ENCODE assay signal across 34 cellular contexts in the genomic region with DNA sequence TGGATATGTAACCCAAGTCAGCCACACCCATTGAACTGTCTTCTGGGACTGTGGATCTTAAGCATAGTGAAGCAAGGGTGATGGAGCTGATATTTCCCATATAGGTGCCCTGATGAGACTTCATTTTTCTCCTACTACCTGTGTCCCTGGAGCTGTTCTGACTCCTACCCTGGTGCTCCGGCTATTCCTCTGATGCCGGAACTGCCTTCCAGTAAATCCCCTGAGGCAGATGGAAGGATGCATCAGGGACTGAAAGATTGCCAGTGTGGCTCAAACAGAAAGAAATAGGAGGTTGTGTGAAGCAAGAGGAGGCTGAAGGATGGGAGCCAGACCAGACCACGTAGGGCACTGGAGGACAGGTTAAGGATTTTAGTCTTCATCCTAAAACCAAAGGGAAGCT.
"Had no signal": no experiment of that assay in that cellular context is flagged by ENCODE, and none has a peak within 500 bp of the region (broad histone marks: within the 10 kb centered on the region; RNA-seq: fewer than 3 reads in every experiment).

No MANE protein-coding gene starts in this region.

- H3K27ac ChIP-seq: ascending aorta, cardiac muscle cell, colonic mucosa, gastroesophageal sphincter, neutrophil, ovary, right lobe of liver, skin epidermis, vagina, WERI-Rb-1 had no signal

- H3K4me3 Mint-ChIP-seq: activated CD4-positive, alpha-beta memory T cell treated with anti-CD3 and anti-CD28 coated beads for 36 hours; activated CD4-positive, alpha-beta T cell treated with anti-CD3 and anti-CD28 coated beads, Interleukin-2, amount 10 ng/mL, durations not matched to agents 24 days and 14 days; activated naive CD4-positive, alpha-beta T cell treated with anti-CD3 and anti-CD28 coated beads, Interleukin-2, amount 10 ng/mL, durations not matched to agents 7 days and 5 days; activated naive CD8-positive, alpha-beta T cell treated with anti-CD3 and anti-CD28 coated beads, Interleukin-2, amount 10 ng/mL, durations not matched to agents 7 days and 5 days; activated T-cell treated with anti-CD3 and anti-CD28 coated beads, Interleukin-2, amount 50 U/mL, for 24 hours; brain; nephron; stimulated activated effector memory CD8-positive, alpha-beta T cell treated with anti-CD3 and anti-CD28 coated beads, Interleukin-12 subunit alpha, Interleukin-12 subunit beta, amount 100 ng/mL, for 72 hours; stimulated activated naive CD8-positive, alpha-beta T cell treated with anti-CD3 and anti-CD28 coated beads, Interleukin-15, Interleukin-2, amounts not matched to agents 100 ng/mL and 50 ng/mL, for 24 hours; T-helper 17 cell; type B pancreatic cell had no signal

- H3K27ac Mint-ChIP-seq: activated CD4-positive, alpha-beta memory T cell treated with anti-CD3 and anti-CD28 coated beads for 36 hours; activated CD4-positive, alpha-beta T cell treated with anti-CD3 and anti-CD28 coated beads, Interleukin-2, amount 10 ng/mL, durations not matched to agents 24 days and 14 days; activated naive CD4-positive, alpha-beta T cell treated with anti-CD3 and anti-CD28 coated beads, Interleukin-2, amount 10 ng/mL, durations not matched to agents 7 days and 5 days; activated naive CD8-positive, alpha-beta T cell treated with anti-CD3 and anti-CD28 coated beads, Interleukin-2, amount 10 ng/mL, durations not matched to agents 7 days and 5 days; activated T-cell treated with anti-CD3 and anti-CD28 coated beads, Interleukin-2, amount 50 U/mL, for 24 hours; brain; nephron; progenitor cell of endocrine pancreas; stimulated activated effector memory CD8-positive, alpha-beta T cell treated with anti-CD3 and anti-CD28 coated beads, Interleukin-12 subunit alpha, Interleukin-12 subunit beta, amount 100 ng/mL, for 72 hours; stimulated activated naive CD8-positive, alpha-beta T cell treated with anti-CD3 and anti-CD28 coated beads, Interleukin-15, Interleukin-2, amounts not matched to agents 100 ng/mL and 50 ng/mL, for 24 hours; T-helper 17 cell; type B pancreatic cell had no signal

- H3K27me3 ChIP-seq: ascending aorta, colonic mucosa, neutrophil, ovary, right lobe of liver, vagina had no signal

- H3K27me3 Mint-ChIP-seq: activated CD4-positive, alpha-beta memory T cell treated with anti-CD3 and anti-CD28 coated beads for 36 hours; activated T-cell treated with anti-CD3 and anti-CD28 coated beads, Interleukin-2, amount 50 U/mL, for 24 hours had no signal

- ATAC-seq: gastroesophageal sphincter; left cardiac atrium; left ventricle myocardium superior; right lobe of liver; stimulated activated effector memory CD8-positive, alpha-beta T cell treated with anti-CD3 and anti-CD28 coated beads, Interleukin-12 subunit alpha, Interleukin-12 subunit beta, amount 100 ng/mL, for 72 hours; T-helper 17 cell had no signal

- H3K4me1 Mint-ChIP-seq: activated CD4-positive, alpha-beta T cell treated with anti-CD3 and anti-CD28 coated beads, Interleukin-2, amount 10 ng/mL, durations not matched to agents 24 days and 14 days; activated naive CD4-positive, alpha-beta T cell treated with anti-CD3 and anti-CD28 coated beads, Interleukin-2, amount 10 ng/mL, durations not matched to agents 7 days and 5 days; activated naive CD8-positive, alpha-beta T cell treated with anti-CD3 and anti-CD28 coated beads, Interleukin-2, amount 10 ng/mL, durations not matched to agents 7 days and 5 days; brain; nephron; T-helper 17 cell had no signal

- H3K9me3 ChIP-seq: ascending aorta, colonic mucosa, neutrophil, ovary, right lobe of liver, vagina had no signal

- H3K4me3 ChIP-seq: ascending aorta, cardiac muscle cell, colonic mucosa, gastroesophageal sphincter, ovary, right lobe of liver, skin epidermis, vagina had no signal

- H3K9me3 Mint-ChIP-seq: activated CD4-positive, alpha-beta memory T cell treated with anti-CD3 and anti-CD28 coated beads for 36 hours; activated CD4-positive, alpha-beta T cell treated with anti-CD3 and anti-CD28 coated beads, Interleukin-2, amount 10 ng/mL, durations not matched to agents 24 days and 14 days; activated naive CD4-positive, alpha-beta T cell treated with anti-CD3 and anti-CD28 coated beads, Interleukin-2, amount 10 ng/mL, durations not matched to agents 7 days and 5 days; activated T-cell treated with anti-CD3 and anti-CD28 coated beads, Interleukin-2, amount 50 U/mL, for 24 hours; nephron; stimulated activated effector memory CD8-positive, alpha-beta T cell treated with anti-CD3 and anti-CD28 coated beads, Interleukin-12 subunit alpha, Interleukin-12 subunit beta, amount 100 ng/mL, for 72 hours; stimulated activated naive CD8-positive, alpha-beta T cell treated with anti-CD3 and anti-CD28 coated beads, Interleukin-15, Interleukin-2, amounts not matched to agents 100 ng/mL and 50 ng/mL, for 24 hours had no signal

- H3K36me3 Mint-ChIP-seq: activated CD4-positive, alpha-beta memory T cell treated with anti-CD3 and anti-CD28 coated beads for 36 hours; activated naive CD4-positive, alpha-beta T cell treated with anti-CD3 and anti-CD28 coated beads, Interleukin-2, amount 10 ng/mL, durations not matched to agents 7 days and 5 days; activated naive CD8-positive, alpha-beta T cell treated with anti-CD3 and anti-CD28 coated beads, Interleukin-2, amount 10 ng/mL, durations not matched to agents 7 days and 5 days; brain; stimulated activated effector memory CD8-positive, alpha-beta T cell treated with anti-CD3 and anti-CD28 coated beads, Interleukin-12 subunit alpha, Interleukin-12 subunit beta, amount 100 ng/mL, for 72 hours; type B pancreatic cell had no signal

- H3K36me3 ChIP-seq: ascending aorta, cardiac muscle cell, colonic mucosa, gastroesophageal sphincter, neutrophil, ovary, right lobe of liver, vagina, WERI-Rb-1 had no signal

- DNase-seq: activated CD4-positive, alpha-beta memory T cell treated with anti-CD3 and anti-CD28 coated beads for 36 hours; activated CD4-positive, alpha-beta T cell treated with anti-CD3 and anti-CD28 coated beads, Interleukin-2, amount 10 ng/mL, durations not matched to agents 24 days and 14 days; activated CD4-positive, CD25-positive, alpha-beta regulatory T cell treated with anti-CD3 and anti-CD28 coated beads, Interleukin-2, amount 50 U/mL, for 72 hours; activated CD8-positive, alpha-beta memory T cell treated with anti-CD3 and anti-CD28 coated beads, Interleukin-2, amount 50 U/mL, for 4 hours; activated gamma-delta T cell; activated naive CD4-positive, alpha-beta T cell treated with anti-CD3 and anti-CD28 coated beads, Interleukin-2, amount 10 ng/mL, durations not matched to agents 7 days and 5 days; activated naive CD8-positive, alpha-beta T cell treated with anti-CD3 and anti-CD28 coated beads, Interleukin-2, amount 10 ng/mL, durations not matched to agents 7 days and 5 days; activated T-cell treated with anti-CD3 and anti-CD28 coated beads, Interleukin-2, amount 50 U/mL, for 24 hours; cerebellar nuclear complex; colonic mucosa; effector CD8-positive, alpha-beta T cell; erythroblast; hippocampal formation; left cardiac atrium; left ventricle myocardium superior; ovary; right lobe of liver; stimulated activated CD4-positive, alpha-beta T cell treated with anti-CD3 and anti-CD28 coated beads, Interleukin-12 subunit alpha, Interleukin-12 subunit beta, amount 100 ng/mL, for 4 hours; stimulated activated CD4-positive, alpha-beta T cell treated with anti-CD3 and anti-CD28 coated beads, Interleukin-4, amount 100 ng/mL, for 1 hour; T-helper 17 cell; T1000; WERI-Rb-1 had no signal

- H3K4me1 ChIP-seq: ascending aorta, colonic mucosa, gastroesophageal sphincter, right lobe of liver, vagina had no signal
